8 cellular contexts compared by ENCODE assay signal in genomic region chr3:179882322-179882721, GRCh38.
DNase-seq lines count a peak whose midpoint lies in the region; ATAC-seq and TF ChIP-seq lines count a peak whose summit lies in the region.
"Had no signal": no experiment of that assay in that cellular context is flagged by ENCODE, and none has a peak within 500 bp of the region (broad histone marks: within the 10 kb centered on the region; RNA-seq: fewer than 3 reads in every experiment).

No MANE protein-coding gene starts in this region.

- no peak overlapping the region for H2BK20ac ChIP-seq in H9 (ENCODE audit: low read depth, low read length, poor library complexity, severe bottlenecking)

- H3F3A ChIP-seq in SK-N-SH (replicated peaks; ENCODE audit: insufficient read depth) = no peaks in the 10 kb centered on the region

- no peak overlapping the region for H3K23ac ChIP-seq in H9 (ENCODE audit: insufficient read length, low read depth, low read length)

- intact Hi-C loops in stomach (cut with DNase I; ENCODE audit: low total_unique reads) = no loop called here

- no peak overlapping the region for H3T11ph ChIP-seq in H9 (ENCODE audit: low read length)

- no peaks in the 10 kb centered on the region for H3K9me3 Mint-ChIP-seq in H9
- H3K9me3 Mint-ChIP-seq in immature natural killer cell = peaks cover 0 to 3% (median 0%) of the 10 kb centered on the region in 6 donors

- H3K36me3 ChIP-seq in KMS-11 (ENCODE audit: insufficient read depth) = no peaks in the 10 kb centered on the region
- no peaks in the 10 kb centered on the region for H3K36me3 ChIP-seq in stomach
- no peaks in the 10 kb centered on the region for H3K36me3 ChIP-seq in SK-N-SH (replicated peaks in 1 of 2; ENCODE audit: control insufficient read depth in 1 of 2, insufficient read depth in 2 of 2, low read length in 1 of 2)

- POLR2A ChIA-PET in SK-N-SH (lab: Yijun Ruan, JAX) = no interaction called here

- no peak for TF ChIP-seq POLR2A in stomach (IDR thresholded peaks at IDR 0.05)

- H3K79me2 ChIP-seq in H9 (ENCODE audit: insufficient read depth, low read length) = no peaks in the 10 kb centered on the region
- no peaks in the 10 kb centered on the region for H3K79me2 ChIP-seq in KMS-11 (ENCODE audit: insufficient read depth, low read depth)
- no peaks in the 10 kb centered on the region; the same call in 1 of the 2 replicates for H3K79me2 ChIP-seq in SK-N-SH (ENCODE audit: insufficient read depth)

- H3K27ac ChIP-seq in H9 (ENCODE audit: insufficient read length, low read depth, low read length) = no peak overlapping the region
- peak overlapping the region; percentile 75 for H3K27ac ChIP-seq in KMS-11
- no peak overlapping the region for H3K27ac ChIP-seq in stomach
- H3K27ac ChIP-seq in SK-N-SH (ENCODE audit: low read depth in 2 of 2, low read length in 1 of 2) = no peak overlapping the region

- no peak overlapping the region for H4K5ac ChIP-seq in H9 (ENCODE audit: insufficient read length, low read depth, low read length)

- peak overlapping the region in 2 of 3 experiments; percentile 51 to 87; a peak in 3 of 7 replicates for H3K27ac Mint-ChIP-seq in H9
- H3K27ac Mint-ChIP-seq in immature natural killer cell = no peak overlapping the region

- H4K20me1 ChIP-seq in H9 (ENCODE audit: control insufficient read depth, insufficient read depth, insufficient read length) (no peaks in the 10 kb centered on the region), KMS-11 (ENCODE audit: insufficient read depth) (no peaks in the 10 kb centered on the region), SK-N-SH (ENCODE audit: insufficient read depth) (no peaks in the 10 kb centered on the region)

- TF ChIP-seq CTCF in H9 (conservative IDR thresholded peaks at IDR 0.05) (no peak), KMS-11 (conservative IDR thresholded peaks at IDR 0.05; ENCODE audit: low read depth, low read length) (no peak), stomach (IDR thresholded peaks at IDR 0.05) (no peak), SK-N-SH (IDR thresholded peaks at IDR 0.05) (no peak)

- no peak overlapping the region for H2BK5ac ChIP-seq in H9 (ENCODE audit: insufficient read length, low read length)

- H2BK15ac ChIP-seq in H9 (ENCODE audit: low read depth, low read length) = no peak overlapping the region

- no peak overlapping the region for H2BK120ac ChIP-seq in H9 (ENCODE audit: low read depth, low read length, poor library complexity, severe bottlenecking)

- H3K4me1 ChIP-seq in H9 (ENCODE audit: insufficient read depth, low read length) = peaks cover 4% of the 10 kb centered on the region; the same call in 1 of the 2 replicates
- H3K4me1 ChIP-seq in KMS-11 (ENCODE audit: low read depth, poor library complexity, severe bottlenecking) = peaks cover 33% of the 10 kb centered on the region
- peaks cover 0 to 11% (median 0%) of the 10 kb centered on the region in 4 donors for H3K4me1 ChIP-seq in stomach
- H3K4me1 ChIP-seq in SK-N-SH (ENCODE audit: control insufficient read depth in 1 of 2, insufficient read depth in 2 of 2, low read depth in 1 of 2, low read length in 1 of 2) = peaks cover 0 to 2% of the 10 kb centered on the region in 2 experiments; a peak in 1 of 4 replicates

- peaks cover 40 to 55% of the 10 kb centered on the region in 2 experiments for H3K4me1 Mint-ChIP-seq in H9
- no peaks in the 10 kb centered on the region for H3K4me1 Mint-ChIP-seq in immature natural killer cell

- no peak overlapping the region for H2AK5ac ChIP-seq in H9 (ENCODE audit: insufficient read length, low read length)

- H3K9ac ChIP-seq in H9 (ENCODE audit: extremely low read depth, insufficient read length, low read length) (no peak overlapping the region), KMS-11 (peak overlapping the region; percentile 30; the same call in 1 of the 2 replicates), SK-N-SH (no peak overlapping the region)

- H3K23me2 ChIP-seq in H9 (ENCODE audit: insufficient read length, low read depth, low read length, poor library complexity, severe bottlenecking) = no peaks in the 10 kb centered on the region

- no peaks in the 10 kb centered on the region for H3K36me3 Mint-ChIP-seq in H9 (ENCODE audit: insufficient read depth in 1 of 3, low read depth in 3 of 3)
- no peaks in the 10 kb centered on the region for H3K36me3 Mint-ChIP-seq in immature natural killer cell

- H4K91ac ChIP-seq in H9 (ENCODE audit: insufficient read length, low read depth, low read length) = no peak overlapping the region

- no peak overlapping the region for H3K18ac ChIP-seq in H9 (ENCODE audit: insufficient read length, low read depth, low read length)

- H3K4ac ChIP-seq in H9 (ENCODE audit: low read depth, low read length) = no peak overlapping the region

- TF ChIP-seq EP300 in stomach (IDR thresholded peaks at IDR 0.05) (no peak), SK-N-SH (IDR thresholded peaks at IDR 0.05; ENCODE audit: borderline replicate concordance in 1 of 2, low read depth in 1 of 2, low read length in 1 of 2) (no peak)

- H3K4me2 ChIP-seq in H9 (ENCODE audit: insufficient read depth, insufficient read length, low read length) (no peak overlapping the region), KMS-11 (peak overlapping the region; percentile 41), SK-N-SH (no peak overlapping the region)

- H3K4me3 Mint-ChIP-seq in H9 (no peak overlapping the region), immature natural killer cell (no peak overlapping the region)

- H3K9me3 ChIP-seq in H9 (ENCODE audit: control insufficient read depth, low read depth, low read length) (no peaks in the 10 kb centered on the region), stomach (no peaks in the 10 kb centered on the region), SK-N-SH (no peaks in the 10 kb centered on the region)

- TF ChIP-seq RAD21 in SK-N-SH (IDR thresholded peaks at IDR 0.05; ENCODE audit: low read length) = no peak

- H3K4me3 ChIP-seq in KMS-11 (IDR thresholded peaks at IDR 0.05; ENCODE audit: insufficient read depth, low read depth, low read length) (no peak overlapping the region), stomach (no peak overlapping the region), SK-N-SH (ENCODE audit: low read depth in 2 of 2, low read length in 1 of 2) (no peak overlapping the region)

- peak; percentile 54 for ATAC-seq in GM19043 (IDR thresholded peaks at IDR 0.05; ENCODE audit: low read depth, unreplicated experiment)

- no peak overlapping the region for H2AFZ ChIP-seq in H9 (ENCODE audit: low read length)
- H2AFZ ChIP-seq in KMS-11 (ENCODE audit: low read depth) = peak overlapping the region; percentile 43
- H2AFZ ChIP-seq in SK-N-SH (ENCODE audit: low read depth) = no peak overlapping the region

- H3K27me3 Mint-ChIP-seq in H9 (ENCODE audit: low read depth) (no peaks in the 10 kb centered on the region), immature natural killer cell (ENCODE audit: low read depth in 3 of 3) (peaks cover 0 to 3% (median 0%) of the 10 kb centered on the region in 3 donors)

- H4K8ac ChIP-seq in H9 (replicated peaks; ENCODE audit: insufficient read length, low read depth, low read length) = no peak overlapping the region

- no peak overlapping the region for H3K56ac ChIP-seq in H9 (ENCODE audit: insufficient read length, low read depth, low read length)

- H3K14ac ChIP-seq in H9 (ENCODE audit: insufficient read depth, low read length) = no peak overlapping the region

- no peaks in the 10 kb centered on the region for H3K79me1 ChIP-seq in H9 (ENCODE audit: insufficient read depth, low read depth, low read length, poor library complexity, severe bottlenecking)

- H3K27me3 ChIP-seq in H9 (ENCODE audit: insufficient read depth, low read length) (no peaks in the 10 kb centered on the region), KMS-11 (ENCODE audit: insufficient read depth, low read depth) (no peaks in the 10 kb centered on the region), stomach (no peaks in the 10 kb centered on the region), SK-N-SH (ENCODE audit: insufficient read depth) (no peaks in the 10 kb centered on the region)

- peak; percentile 63 for DNase-seq in H9
- peak; percentile 23 for DNase-seq in left kidney (ENCODE audit: low read depth, low spot score)
- DNase-seq in immature natural killer cell = no peak
- no peak for DNase-seq in stomach
- DNase-seq in SK-N-SH = no peak
- DNase-seq: mesenchymal stem cell had no signal

- H2BK12ac ChIP-seq in H9 (ENCODE audit: insufficient read length, low read depth, low read length) = no peak overlapping the region

- CTCF ChIA-PET in SK-N-SH (lab: Yijun Ruan, JAX) = no interaction called here

- WGBS in H9 (ENCODE audit: extremely low coverage, insufficient read length, low lambda C conversion rate) = no CpG with 5 or more reads among the region's 2 CpGs
- 0 to 7% (median 3%) methylated on average over 2 of the region's 2 CpGs for WGBS in stomach, 5 donors
- 12% methylated on average over 2 of the region's 2 CpGs for WGBS in SK-N-SH (ENCODE audit: low lambda C conversion rate)

- no peaks in the 10 kb centered on the region for H3K9me2 ChIP-seq in SK-N-SH

TF ChIP-seq in SK-N-SH, 30 proteins besides CTCF, POLR2A, EP300 and RAD21:
- TF ChIP-seq SIN3A (IDR thresholded peaks at IDR 0.05; ENCODE audit: borderline replicate concordance, low read depth, low read length) = no peak
- TF ChIP-seq PBX3 (IDR thresholded peaks at IDR 0.05) = no peak
- TF ChIP-seq TCF12 (IDR thresholded peaks at IDR 0.05) = no peak
- TF ChIP-seq TAF1 (IDR thresholded peaks at IDR 0.05; ENCODE audit: borderline replicate concordance, low read depth, low read length) = no peak
- TF ChIP-seq USF2 (IDR thresholded peaks at IDR 0.05; ENCODE audit: borderline replicate concordance, low read depth, low read length) = no peak

Comparison
In these comparisons a context has a peak if more than half of its experiments do, and no peak if none do; other contexts are left out.
1. DNase-seq: peak in H9 (single experiment) and left kidney (single experiment); none in immature natural killer cell (0 of 3), stomach (single experiment) and SK-N-SH (single experiment).
2. H3K27ac Mint-ChIP-seq: peak in H9 (2 of 3); none in immature natural killer cell (0 of 6).